In genomic region chr12:32135967-32136366, GRCh38 we compare ENCODE assay signal across 32 cellular contexts. TPM values are rescaled to one million over a fixed set of nuclear protein-coding genes. Genes with fewer than 3 reads are reported as not detected.
DNase-seq lines count a peak whose midpoint lies in the region; ATAC-seq, FAIRE-seq and TF ChIP-seq lines count a peak whose summit lies in the region.
"Had no signal": no experiment of that assay in that cellular context is flagged by ENCODE, and none has a peak within 500 bp of the region (broad histone marks: within the 10 kb centered on the region; RNA-seq: fewer than 3 reads in every experiment).

No MANE protein-coding gene starts in this region.

- no peaks in the 10 kb centered on the region for H4K20me1 ChIP-seq in Karpas-422 (ENCODE audit: insufficient read depth, low read depth, low read length)
- peaks cover 0 to 3% of the 10 kb centered on the region in 2 experiments for H4K20me1 ChIP-seq in H1 (replicated peaks in 1 of 2; ENCODE audit: control insufficient read depth in 1 of 2, insufficient read depth in 2 of 2, low read length in 2 of 2)
- no peaks in the 10 kb centered on the region for H4K20me1 ChIP-seq in neural progenitor cell (ENCODE audit: low read depth)

- no peak overlapping the region for H2AK5ac ChIP-seq in H1 (ENCODE audit: low read depth, low read length)

- H3K27ac Mint-ChIP-seq in Calu3 (ENCODE audit: unreplicated experiment) (peak overlapping the region; percentile 78), neural progenitor cell (peak overlapping the region; percentile 27)
- H3K27ac Mint-ChIP-seq: activated naive CD8-positive, alpha-beta T cell treated with anti-CD3 and anti-CD28 coated beads for 36 hours had no signal

- intact Hi-C loops in Calu3 (cut with micrococcal nuclease; ENCODE audit: unreplicated experiment) (loop anchor here (10.0 kb wide), 1 partner anchor 169 kb away; no protein-coding TSS in a partner anchor), psoas muscle (cut with DNase I) (no loop called here)

- H3K36me3 ChIP-seq in Karpas-422 (ENCODE audit: insufficient read depth, low read length) = no peaks in the 10 kb centered on the region; the same call in 1 of the 2 replicates
- H3K36me3 ChIP-seq in H1 (ENCODE audit: control insufficient read depth in 2 of 4, insufficient read depth in 4 of 4, low read length in 3 of 4) = no peaks in the 10 kb centered on the region
- H3K36me3 ChIP-seq in neural progenitor cell = no peaks in the 10 kb centered on the region
- H3K36me3 ChIP-seq in psoas muscle (ENCODE audit: insufficient read depth in 1 of 2, low read depth in 1 of 2) = no peaks in the 10 kb centered on the region
- H3K36me3 ChIP-seq: neutrophil, prostate gland, sigmoid colon had no signal

- no peak overlapping the region for H2BK120ac ChIP-seq in H1 (replicated peaks; ENCODE audit: low read depth, low read length)

- POLR2A ChIA-PET in H1 (lab: Charles Lee; ENCODE audit: partially characterized antibody) = interaction anchor here (0.9 to 1.3 kb wide), 3 partner anchors 29 to 41 kb away, joined by 3 to 4 read pairs (median 3); no protein-coding TSS in a partner anchor

- H3K4me3 ChIP-seq in Karpas-422 (ENCODE audit: low read length) = no peak overlapping the region
- no peak overlapping the region for H3K4me3 ChIP-seq in H1 (ENCODE audit: extremely low read depth in 1 of 4, insufficient read depth in 2 of 4, low read depth in 3 of 4, low read length in 4 of 4)
- H3K4me3 ChIP-seq in neural progenitor cell = no peak overlapping the region
- no peak overlapping the region for H3K4me3 ChIP-seq in psoas muscle
- H3K4me3 ChIP-seq: prostate gland, sigmoid colon had no signal

- in situ Hi-C loops in G401 (cut with HindIII; ENCODE audit: low sequenced_read_pairs) = no loop called here

- H3K23me2 ChIP-seq in H1 (ENCODE audit: low read depth, low read length) = peaks cover 3% of the 10 kb centered on the region; the same call in 1 of the 2 replicates

- H3K4me1 ChIP-seq in Karpas-422 (ENCODE audit: low read length) (peaks cover 89% of the 10 kb centered on the region), H1 (replicated peaks in 1 of 4; ENCODE audit: control insufficient read depth in 3 of 4, insufficient read depth in 4 of 4, low read length in 3 of 4) (peaks cover 2 to 17% (median 10%) of the 10 kb centered on the region in 4 experiments; a peak in 4 of 7 replicates), neural progenitor cell (peaks cover 33% of the 10 kb centered on the region), psoas muscle (no peaks in the 10 kb centered on the region)
- H3K4me1 ChIP-seq: prostate gland had no signal

- H3K9me3 ChIP-seq in Karpas-422 (ENCODE audit: low read length) (no peaks in the 10 kb centered on the region), H1 (ENCODE audit: insufficient read depth in 2 of 2, low read depth in 1 of 2, low read length in 1 of 2) (no peaks in the 10 kb centered on the region), neural progenitor cell (ENCODE audit: low read depth) (no peaks in the 10 kb centered on the region), psoas muscle (no peaks in the 10 kb centered on the region)
- H3K9me3 ChIP-seq: neutrophil, prostate gland, sigmoid colon had no signal

- H3K56ac ChIP-seq in H1 (replicated peaks; ENCODE audit: insufficient read length, low read depth, low read length) = no peak overlapping the region

- H3K18ac ChIP-seq in H1 (ENCODE audit: extremely low read depth, low read length) = peak overlapping the region; percentile 24; the same call in 1 of the 2 replicates

- H3K9ac ChIP-seq in Karpas-422 (ENCODE audit: low read length) (0 out of 2 replicates have a peak overlapping the region, but pooled peaks have one; percentile 7), H1 (replicated peaks in 1 of 4; ENCODE audit: extremely low read depth in 1 of 4, low read depth in 3 of 4, low read length in 3 of 4) (no peak overlapping the region), neural progenitor cell (no peak overlapping the region)

- no TSS peak for BruUV-seq in Calu3 (replicated peaks; lab: Mats Ljungman, UMichigan)

- TF ChIP-seq POLR2A in H1 (IDR thresholded peaks at IDR 0.05; ENCODE audit: control extremely low read depth in 1 of 2, low read depth in 2 of 2, low read length in 2 of 2) = no peak

- H3K4me2 ChIP-seq in Karpas-422 (ENCODE audit: low read depth, low read length, poor library complexity, severe bottlenecking) (no peak overlapping the region), H1 (ENCODE audit: insufficient read depth in 1 of 2, low read depth in 2 of 2, low read length in 2 of 2) (no peak overlapping the region), neural progenitor cell (no peak overlapping the region)

- FAIRE-seq in H1 (lab: Jason Lieb, UNC) = no peak
- FAIRE-seq: colon, H54 had no signal

- H3K27ac ChIP-seq in Karpas-422 (ENCODE audit: low read length) (peak overlapping the region; percentile 95), H1 (ENCODE audit: low read depth, low read length) (no peak overlapping the region), neural progenitor cell (no peak overlapping the region), psoas muscle (no peak overlapping the region)
- H3K27ac ChIP-seq: epithelial cell of prostate, neutrophil, prostate gland, sigmoid colon had no signal

- no peak overlapping the region for H2AFZ ChIP-seq in Karpas-422 (ENCODE audit: low read length)
- no peak overlapping the region for H2AFZ ChIP-seq in H1 (ENCODE audit: low read length)
- no peak overlapping the region for H2AFZ ChIP-seq in neural progenitor cell (replicated peaks)

- H3K4me3 Mint-ChIP-seq in Calu3 (ENCODE audit: low read depth, unreplicated experiment) = peak overlapping the region; percentile 23
- no peak overlapping the region for H3K4me3 Mint-ChIP-seq in neural progenitor cell
- H3K4me3 Mint-ChIP-seq: activated naive CD8-positive, alpha-beta T cell treated with anti-CD3 and anti-CD28 coated beads for 36 hours had no signal

- no peaks in the 10 kb centered on the region for H3K9me2 ChIP-seq in Karpas-422 (replicated peaks; ENCODE audit: insufficient read depth, low read length)

- no peak overlapping the region for H4K91ac ChIP-seq in H1 (replicated peaks; ENCODE audit: insufficient read length, low read length)

- no peaks in the 10 kb centered on the region for H3K27me3 ChIP-seq in Karpas-422 (ENCODE audit: low read length)
- no peaks in the 10 kb centered on the region for H3K27me3 ChIP-seq in H1 (replicated peaks in 1 of 4; ENCODE audit: control insufficient read depth in 3 of 4, extremely low read depth in 1 of 4, insufficient read depth in 3 of 4, low read length in 3 of 4)
- H3K27me3 ChIP-seq in neural progenitor cell = no peaks in the 10 kb centered on the region
- no peaks in the 10 kb centered on the region for H3K27me3 ChIP-seq in psoas muscle (ENCODE audit: insufficient read depth in 3 of 3, low read length in 2 of 3)
- H3K27me3 ChIP-seq: sigmoid colon had no signal

- peaks cover 37% of the 10 kb centered on the region for H3F3A ChIP-seq in neural progenitor cell (ENCODE audit: low read depth)

- H2BK20ac ChIP-seq in H1 (ENCODE audit: low read length) = no peak overlapping the region

- no peak overlapping the region for H3K4ac ChIP-seq in H1 (replicated peaks; ENCODE audit: insufficient read length, low read depth, low read length)

- no peak for TF ChIP-seq CTCF in Calu3 (IDR thresholded peaks at IDR 0.05; ENCODE audit: unreplicated experiment)
- TF ChIP-seq CTCF in H1 (IDR thresholded peaks at IDR 0.05; ENCODE audit: control extremely low read depth in 1 of 3, insufficient read depth in 1 of 3, low read depth in 1 of 3, low read length in 3 of 3) = no peak
- TF ChIP-seq CTCF in neural progenitor cell (IDR thresholded peaks at IDR 0.05) = no peak
- no peak for TF ChIP-seq CTCF in psoas muscle (IDR thresholded peaks at IDR 0.05)

- DNase-seq in Calu3 (no peak), Karpas-422 (no peak), H1 (ENCODE audit: low read depth in 1 of 2, low spot score in 2 of 2) (no peak), neural progenitor cell (ENCODE audit: low spot score) (no peak), AML-193 (lab: John Stamatoyannopoulos, UW) (no peak), G401 (ENCODE audit: low spot score) (no peak), psoas muscle (no peak)
- DNase-seq: activated effector memory CD4-positive, alpha-beta T cell treated with Interleukin-2 at 50 U/mL for 16 hours; activated naive CD8-positive, alpha-beta T cell treated with anti-CD3 and anti-CD28 coated beads for 36 hours; aorta; C1 segment of cervical spinal cord; DMS79; effector CD8-positive, alpha-beta T cell; Kasumi-1; left colon; mammary epithelial cell; NCI-H1417 treated with DMSO at 0.1 percent for 48 hours; NCI-H2081; NCI-H2227 treated with DMSO at 0.1 percent for 48 hours; NCI-H526; NK-92 treated with Interleukin-12 subunit alpha and Interleukin-12 subunit beta, amount 100 ng/mL, for 24 hours; sigmoid colon; stimulated activated CD4-positive, alpha-beta T cell treated with anti-CD3 and anti-CD28 coated beads, Interleukin-4, amount 100 ng/mL, for 1 hour; T-helper 2 cell had no signal

- H2BK15ac ChIP-seq in H1 (ENCODE audit: low read length) = no peak overlapping the region

- H3K79me2 ChIP-seq in Karpas-422 (ENCODE audit: low read length) (peaks cover 82% of the 10 kb centered on the region), H1 (ENCODE audit: control insufficient read depth in 1 of 2, insufficient read depth in 2 of 2, low read length in 2 of 2) (peaks cover 4 to 65% of the 10 kb centered on the region in 2 experiments; a peak in 3 of 4 replicates), neural progenitor cell (ENCODE audit: low read depth) (peaks cover 64% of the 10 kb centered on the region)

- no peak for TF ChIP-seq EP300 in H1 (IDR thresholded peaks at IDR 0.05; ENCODE audit: borderline replicate concordance in 1 of 2, low read depth in 2 of 2, low read length in 2 of 2)

- peaks cover 3% of the 10 kb centered on the region; the same call in 1 of the 2 replicates for H3K79me1 ChIP-seq in H1 (ENCODE audit: low read depth, low read length)

- no peak for TF ChIP-seq RAD21 in H1 (IDR thresholded peaks at IDR 0.05 in 1 of 2, conservative IDR thresholded peaks at IDR 0.05 in 1 of 2; ENCODE audit: low read depth in 2 of 2, low read length in 2 of 2)

- H3K23ac ChIP-seq in H1 (ENCODE audit: insufficient read length) = no peak overlapping the region

- H4K8ac ChIP-seq in H1 (ENCODE audit: extremely low read depth, insufficient read depth, low read length) = no peak overlapping the region

- no peak overlapping the region for H3K14ac ChIP-seq in H1 (ENCODE audit: insufficient read length)

- no peaks in the 10 kb centered on the region for H3K36me3 Mint-ChIP-seq in Calu3 (ENCODE audit: insufficient read depth, unreplicated experiment)
- peaks cover 8% of the 10 kb centered on the region for H3K36me3 Mint-ChIP-seq in neural progenitor cell

- WGBS in H1 (ENCODE audit: extremely low coverage in 1 of 2, insufficient coverage in 1 of 2, insufficient read length in 1 of 2, insufficient replicate concordance in 2 of 2, low coverage in 1 of 2, low lambda C conversion rate in 2 of 2, missing lambda C conversion rate in 1 of 2), 2 experiments = 85% methylated on average over 2 of the region's 2 CpGs; no CpG with 5 or more reads in 1 of the 2 experiments
- 76 to 86% (median 85%) methylated on average over 2 of the region's 2 CpGs for WGBS in psoas muscle, 3 donors

- no peaks in the 10 kb centered on the region for H3K9me3 Mint-ChIP-seq in Calu3 (ENCODE audit: low read depth, unreplicated experiment)
- H3K9me3 Mint-ChIP-seq in neural progenitor cell = no peaks in the 10 kb centered on the region
- H3K9me3 Mint-ChIP-seq: activated naive CD8-positive, alpha-beta T cell treated with anti-CD3 and anti-CD28 coated beads for 36 hours had no signal

- no peak overlapping the region for H2BK12ac ChIP-seq in H1 (ENCODE audit: low read depth, low read length)

- CTCF ChIA-PET in Calu3 (lab: Charles Lee) (interaction anchor here (0.6 kb wide), 1 partner anchor 75 kb away, joined by 4 read pairs; no protein-coding TSS in a partner anchor), H1 (lab: Charles Lee; ENCODE audit: partially characterized antibody) (no interaction called here)

- H4K5ac ChIP-seq in H1 (ENCODE audit: insufficient read length, low read depth, low read length) = no peak overlapping the region

- no peak overlapping the region for H2BK5ac ChIP-seq in H1 (ENCODE audit: low read depth, low read length)

- H3K27me3 Mint-ChIP-seq in Calu3 (ENCODE audit: unreplicated experiment) (no peaks in the 10 kb centered on the region), neural progenitor cell (ENCODE audit: insufficient read depth, low read depth) (peaks cover 9% of the 10 kb centered on the region)
- H3K27me3 Mint-ChIP-seq: activated naive CD8-positive, alpha-beta T cell treated with anti-CD3 and anti-CD28 coated beads for 36 hours had no signal

- ATAC-seq in GM18873 (IDR thresholded peaks at IDR 0.05; ENCODE audit: low FRiP score, unreplicated experiment) (no peak), psoas muscle (no peak)
- ATAC-seq: left colon, Right ventricle myocardium inferior, SK-N-SH treated with all-trans-retinoic acid at 6 μM for 48 hours had no signal

- H3K4me1 Mint-ChIP-seq in Calu3 (ENCODE audit: low read depth, unreplicated experiment) = peaks cover 43% of the 10 kb centered on the region
- peaks cover 39% of the 10 kb centered on the region for H3K4me1 Mint-ChIP-seq in neural progenitor cell

RNA-seq across cellular contexts. Expression of gene BICD1, which starts 29.3 kb away (rescaled TPM):
- total RNA-seq in Calu3 (2022) (37.3 and 45.6 TPM in 2 replicates), neural progenitor cell (ENCODE audit: low replicate concordance) (20.3 and 23.6 TPM in 2 replicates), psoas muscle (1 to 10 TPM; 2.8 to 9.8 (median 4.5) TPM)
- 39.6 and 55.7 TPM in 2 replicates for total RNA-seq in Karpas-422 (2014; rRNA removed; shearing (Covaris generic); ENCODE audit: low replicate concordance)
- total RNA-seq in H1 (2021; fragmentation: NEBNext Ultra II Directional; extraction: Animal tissue kit (Norgen Biotek cat#: 25700)) = 54.3 and 58.4 TPM in 2 replicates
- polyA plus RNA-seq in H1 (2011; rRNA removed) (34.1 and 40.8 TPM in 2 replicates), psoas muscle (1 to 10 TPM in 1 of 3 donors, under 1 TPM in 2; 0.55 to 2.1 (median 0.99) TPM)
- polyA plus RNA-seq in H1 (2011; cell fraction: cytosol; rRNA removed) = 32.1 TPM
- polyA plus RNA-seq in H1 (2011; cell fraction: nucleus; rRNA removed) = 89.8 TPM
- 34.8 to 37.2 TPM (median 35.4 TPM) in 4 replicates for polyA plus RNA-seq in H1 (2012, experiment 1 of 2)
- polyA plus RNA-seq in H1 (2012, experiment 2 of 2) = 6.6 TPM
- 30.6 TPM for polyA plus RNA-seq in H1 (2013, experiment 1 of 2)
- 27.4 TPM for polyA plus RNA-seq in H1 (2013, experiment 2 of 2)
- 83.3 and 93.4 TPM in 2 replicates for polyA minus RNA-seq in H1 (2011; rRNA and poly(A)+ RNA removed)
- 48.6 TPM for polyA minus RNA-seq in H1 (2011; cell fraction: cytosol; rRNA and poly(A)+ RNA removed)
- polyA minus RNA-seq in H1 (2011; cell fraction: nucleus; rRNA and poly(A)+ RNA removed) = 189 TPM
- 7.5 and 8.0 TPM in 2 replicates for total RNA-seq in G401 (2014; rRNA removed; shearing (Covaris generic))
